8 cellular contexts compared by ENCODE assay signal in genomic region chr5:56123531-56124243, GRCh38.
DNase-seq lines count a peak whose midpoint lies in the region; ATAC-seq and TF ChIP-seq lines count a peak whose summit lies in the region.

No MANE protein-coding gene starts in this region.

- H3K27me3 Mint-ChIP-seq in HFFc6 (ENCODE audit: insufficient read depth) (no peaks in the 10 kb centered on the region), glutamatergic neuron (ENCODE audit: unreplicated experiment) (peaks cover 2% of the 10 kb centered on the region)

- H3K27ac Mint-ChIP-seq in HFFc6 = peak overlapping the region; percentile 92
- H3K27ac Mint-ChIP-seq in glutamatergic neuron (ENCODE audit: unreplicated experiment) = no peak overlapping the region

- no peaks in the 10 kb centered on the region for H3K36me3 Mint-ChIP-seq in HFFc6 (ENCODE audit: low read depth)
- peaks cover 4% of the 10 kb centered on the region for H3K36me3 Mint-ChIP-seq in glutamatergic neuron (ENCODE audit: unreplicated experiment)

- no peak for TF ChIP-seq CTCF in HFFc6 (IDR thresholded peaks at IDR 0.05)
- TF ChIP-seq CTCF in glutamatergic neuron (IDR thresholded peaks at IDR 0.05; ENCODE audit: partially characterized antibody, unreplicated experiment) = no peak

- H3K4me1 Mint-ChIP-seq in HFFc6 (ENCODE audit: low read depth) (peaks cover 31% of the 10 kb centered on the region), glutamatergic neuron (ENCODE audit: low read depth, unreplicated experiment) (peaks cover 4% of the 10 kb centered on the region)

- H3K4me3 Mint-ChIP-seq in HFFc6 = peak overlapping the region; percentile 52
- no peak overlapping the region for H3K4me3 Mint-ChIP-seq in glutamatergic neuron (ENCODE audit: unreplicated experiment)

- ATAC-seq in sciatic nerve = peak; percentile 72
- ATAC-seq in GM18520 (IDR thresholded peaks at IDR 0.05; ENCODE audit: unreplicated experiment) = no peak
- ATAC-seq in GM18909 (IDR thresholded peaks at IDR 0.05; ENCODE audit: poor library complexity, unreplicated experiment) = no peak
- ATAC-seq in GM21381 (IDR thresholded peaks at IDR 0.05; ENCODE audit: unreplicated experiment) = no peak
- no peak for ATAC-seq in HG02885 (IDR thresholded peaks at IDR 0.05; ENCODE audit: poor library complexity, unreplicated experiment)

- DNase-seq in HFFc6 (peak; percentile 97), SW 1271 (lab: John Stamatoyannopoulos, UW) (peak; percentile 99 to 100), glutamatergic neuron (peak; percentile 28), sciatic nerve (ENCODE audit: low spot score) (no peak)

- intact Hi-C loops in sciatic nerve (cut with DNase I) = no loop called here

- H3K9me3 Mint-ChIP-seq in HFFc6 (no peaks in the 10 kb centered on the region), glutamatergic neuron (ENCODE audit: unreplicated experiment) (no peaks in the 10 kb centered on the region)
